In genomic region chr10:29798876-29799690, GRCh38 we compare ENCODE assay signal across 1 cellular context.
TF ChIP-seq lines count a peak whose summit lies in the region.

No MANE protein-coding gene starts in this region.

TF ChIP-seq in SK-N-SH, 30 proteins besides CTCF, POLR2A, EP300 and RAD21 (continued from another document):
- TF ChIP-seq EZH2phosphoT487 (IDR thresholded peaks at IDR 0.05; ENCODE audit: borderline replicate concordance, low read depth) (no peak), POLR2AphosphoS5 (IDR thresholded peaks at IDR 0.05; ENCODE audit: low read depth, low read length) (no peak), RXRA (IDR thresholded peaks at IDR 0.05; ENCODE audit: borderline replicate concordance, low read depth) (no peak), FOSL2 (IDR thresholded peaks at IDR 0.05; ENCODE audit: borderline replicate concordance, low read depth) (no peak), FOXJ3 (CRISPR knock-in tag; IDR thresholded peaks at IDR 0.05) (no peak), RFX5 (IDR thresholded peaks at IDR 0.05; ENCODE audit: low read length) (no peak), YY1 (IDR thresholded peaks at IDR 0.05; ENCODE audit: low read depth) (no peak), MXI1 (IDR thresholded peaks at IDR 0.05; ENCODE audit: low read depth, low read length) (no peak), TCF12 (IDR thresholded peaks at IDR 0.05) (no peak), SIN3A (IDR thresholded peaks at IDR 0.05; ENCODE audit: borderline replicate concordance, low read depth, low read length) (no peak)
- TF ChIP-seq, protein P1, sequence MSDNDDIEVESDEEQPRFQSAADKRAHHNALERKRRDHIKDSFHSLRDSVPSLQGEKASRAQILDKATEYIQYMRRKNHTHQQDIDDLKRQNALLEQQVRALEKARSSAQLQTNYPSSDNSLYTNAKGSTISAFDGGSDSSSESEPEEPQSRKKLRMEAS (IDR thresholded peaks at IDR 0.05; ENCODE audit: low read depth) = no peak
- TF ChIP-seq, protein P2, sequence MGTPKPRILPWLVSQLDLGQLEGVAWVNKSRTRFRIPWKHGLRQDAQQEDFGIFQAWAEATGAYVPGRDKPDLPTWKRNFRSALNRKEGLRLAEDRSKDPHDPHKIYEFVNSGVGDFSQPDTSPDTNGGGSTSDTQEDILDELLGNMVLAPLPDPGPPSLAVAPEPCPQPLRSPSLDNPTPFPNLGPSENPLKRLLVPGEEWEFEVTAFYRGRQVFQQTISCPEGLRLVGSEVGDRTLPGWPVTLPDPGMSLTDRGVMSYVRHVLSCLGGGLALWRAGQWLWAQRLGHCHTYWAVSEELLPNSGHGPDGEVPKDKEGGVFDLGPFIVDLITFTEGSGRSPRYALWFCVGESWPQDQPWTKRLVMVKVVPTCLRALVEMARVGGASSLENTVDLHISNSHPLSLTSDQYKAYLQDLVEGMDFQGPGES (IDR thresholded peaks at IDR 0.05; ENCODE audit: low read depth, low read length) = no peak
